ENCODE assay signal across 1 cellular context in the genomic region with DNA sequence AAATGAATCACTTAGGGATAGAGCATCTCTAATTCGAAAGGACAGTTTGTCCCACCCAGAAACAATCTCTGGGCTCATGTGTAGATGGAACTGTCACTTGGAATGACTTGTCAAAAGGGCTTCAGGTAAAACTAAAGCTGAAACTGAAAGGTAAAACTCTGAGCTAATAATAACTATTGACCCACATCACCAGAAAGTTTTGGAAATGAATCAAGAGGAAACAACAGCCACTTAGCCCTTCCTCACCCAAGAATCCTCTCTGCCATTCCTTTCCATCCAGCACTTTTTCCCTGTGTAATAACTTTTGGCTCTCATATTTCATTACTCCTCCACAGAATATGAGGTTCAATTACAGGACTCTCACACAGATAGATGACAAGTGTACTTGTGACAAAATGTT.
TF ChIP-seq lines count a peak whose summit lies in the region.

No MANE protein-coding gene starts in this region.

TF ChIP-seq in GM12878, 131 proteins besides CTCF, POLR2A, EP300 and RAD21 (continued from another document):
- TF ChIP-seq E4F1 (IDR thresholded peaks at IDR 0.05; ENCODE audit: borderline replicate concordance, partially characterized antibody) (no peak), BRCA1 (IDR thresholded peaks at IDR 0.05; ENCODE audit: low read depth, low read length) (no peak), HCFC1 (IDR thresholded peaks at IDR 0.05; ENCODE audit: low read length) (no peak), KDM1A (IDR thresholded peaks at IDR 0.05; ENCODE audit: borderline replicate concordance) (no peak), MTA3 (IDR thresholded peaks at IDR 0.05; ENCODE audit: borderline replicate concordance, low read length) (no peak), EED (IDR thresholded peaks at IDR 0.05; ENCODE audit: low read depth) (peak; percentile 80), TARDBP (IDR thresholded peaks at IDR 0.05; ENCODE audit: borderline replicate concordance) (no peak), SREBF2 (IDR thresholded peaks at IDR 0.05; ENCODE audit: low read length) (no peak), PAX5 (IDR thresholded peaks at IDR 0.05; ENCODE audit: borderline replicate concordance, low read depth, low read length) (no peak), POLR2AphosphoS2 (IDR thresholded peaks at IDR 0.05; ENCODE audit: low read depth, low read length) (no peak), NR2F1 (conservative IDR thresholded peaks at IDR 0.05) (0 out of 2 replicates have a peak, but pooled peaks have one; percentile 14), HDAC6 (IDR thresholded peaks at IDR 0.05; ENCODE audit: unreplicated experiment) (no peak), PAX8 (IDR thresholded peaks at IDR 0.05) (no peak)
- TF ChIP-seq, protein P1, sequence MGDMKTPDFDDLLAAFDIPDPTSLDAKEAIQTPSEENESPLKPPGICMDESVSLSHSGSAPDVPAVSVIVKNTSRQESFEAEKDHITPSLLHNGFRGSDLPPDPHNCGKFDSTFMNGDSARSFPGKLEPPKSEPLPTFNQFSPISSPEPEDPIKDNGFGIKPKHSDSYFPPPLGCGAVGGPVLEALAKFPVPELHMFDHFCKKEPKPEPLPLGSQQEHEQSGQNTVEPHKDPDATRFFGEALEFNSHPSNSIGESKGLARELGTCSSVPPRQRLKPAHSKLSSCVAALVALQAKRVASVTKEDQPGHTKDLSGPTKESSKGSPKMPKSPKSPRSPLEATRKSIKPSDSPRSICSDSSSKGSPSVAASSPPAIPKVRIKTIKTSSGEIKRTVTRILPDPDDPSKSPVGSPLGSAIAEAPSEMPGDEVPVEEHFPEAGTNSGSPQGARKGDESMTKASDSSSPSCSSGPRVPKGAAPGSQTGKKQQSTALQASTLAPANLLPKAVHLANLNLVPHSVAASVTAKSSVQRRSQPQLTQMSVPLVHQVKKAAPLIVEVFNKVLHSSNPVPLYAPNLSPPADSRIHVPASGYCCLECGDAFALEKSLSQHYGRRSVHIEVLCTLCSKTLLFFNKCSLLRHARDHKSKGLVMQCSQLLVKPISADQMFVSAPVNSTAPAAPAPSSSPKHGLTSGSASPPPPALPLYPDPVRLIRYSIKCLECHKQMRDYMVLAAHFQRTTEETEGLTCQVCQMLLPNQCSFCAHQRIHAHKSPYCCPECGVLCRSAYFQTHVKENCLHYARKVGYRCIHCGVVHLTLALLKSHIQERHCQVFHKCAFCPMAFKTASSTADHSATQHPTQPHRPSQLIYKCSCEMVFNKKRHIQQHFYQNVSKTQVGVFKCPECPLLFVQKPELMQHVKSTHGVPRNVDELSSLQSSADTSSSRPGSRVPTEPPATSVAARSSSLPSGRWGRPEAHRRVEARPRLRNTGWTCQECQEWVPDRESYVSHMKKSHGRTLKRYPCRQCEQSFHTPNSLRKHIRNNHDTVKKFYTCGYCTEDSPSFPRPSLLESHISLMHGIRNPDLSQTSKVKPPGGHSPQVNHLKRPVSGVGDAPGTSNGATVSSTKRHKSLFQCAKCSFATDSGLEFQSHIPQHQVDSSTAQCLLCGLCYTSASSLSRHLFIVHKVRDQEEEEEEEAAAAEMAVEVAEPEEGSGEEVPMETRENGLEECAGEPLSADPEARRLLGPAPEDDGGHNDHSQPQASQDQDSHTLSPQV (IDR thresholded peaks at IDR 0.05) = no peak
